Comparison of ENCODE assay signal across 8 cellular contexts in the genomic region with DNA sequence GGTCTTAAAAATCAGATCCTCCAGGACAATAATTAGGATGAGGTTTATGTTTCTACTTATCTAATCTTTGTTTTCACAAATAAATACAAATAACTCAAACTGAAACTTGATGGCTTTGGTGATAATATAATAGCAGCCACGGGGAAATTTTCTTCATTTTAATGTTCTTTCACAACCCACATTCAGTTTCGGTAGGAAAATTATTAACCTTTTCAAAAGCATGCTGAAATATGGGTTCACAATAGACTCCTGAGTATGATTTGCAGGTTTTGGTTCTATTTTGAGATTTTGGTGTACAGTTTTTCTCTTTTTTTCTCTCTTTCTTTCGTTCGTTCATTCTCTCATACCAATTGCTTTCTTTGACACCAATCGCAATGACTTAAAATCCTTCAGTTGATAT.
DNase-seq lines count a peak whose midpoint lies in the region; ATAC-seq, FAIRE-seq and TF ChIP-seq lines count a peak whose summit lies in the region.
"Not testable (repeated sequence)": the region's sequence is repeated elsewhere in the genome, so short reads cannot be mapped to it uniquely, and the experiment has no call there.

No MANE protein-coding gene starts in this region.

- not testable (repeated sequence) for TF ChIP-seq CTCF in A549 (IDR thresholded peaks at IDR 0.05)

- TF ChIP-seq RAD21 in A549 (conservative IDR thresholded peaks at IDR 0.05 in 1 of 2, IDR thresholded peaks at IDR 0.05 in 1 of 2), result not testable (repeated sequence)

- TF ChIP-seq POLR2A in A549 (IDR thresholded peaks at IDR 0.05; ENCODE audit: low read length), result not testable (repeated sequence)

- POLR2A ChIA-PET in A549 (lab: Yijun Ruan, JAX), result not testable (repeated sequence)

- not testable (repeated sequence) for ATAC-seq in A549
- ATAC-seq in GM18868 (IDR thresholded peaks at IDR 0.05; ENCODE audit: unreplicated experiment) (peak; percentile 54), GM19395 (IDR thresholded peaks at IDR 0.05; ENCODE audit: unreplicated experiment) (peak; percentile 72), GM21576 (IDR thresholded peaks at IDR 0.05; ENCODE audit: unreplicated experiment) (peak; percentile 62), HG02798 (IDR thresholded peaks at IDR 0.05; ENCODE audit: poor library complexity, unreplicated experiment) (peak; percentile 67), HG03064 (IDR thresholded peaks at IDR 0.05; ENCODE audit: low read depth, unreplicated experiment) (peak; percentile 70), HG03432 (IDR thresholded peaks at IDR 0.05; ENCODE audit: unreplicated experiment) (peak; percentile 82)
- peak; percentile 5 to 8 for ATAC-seq in activated CD4-positive, CD25-positive, alpha-beta regulatory T cell treated with anti-CD3 and anti-CD28 coated beads, Interleukin-2, amount 50 U/mL, for 24 hours

- CTCF ChIA-PET in A549 (lab: Yijun Ruan, JAX), result not testable (repeated sequence)

- not testable (repeated sequence) for H3K9me3 ChIP-seq in A549

- not testable (repeated sequence) for H3K4me3 ChIP-seq in A549

- H3K4me1 ChIP-seq in A549, result not testable (repeated sequence)

- H3K27ac ChIP-seq in A549, result not testable (repeated sequence)

- peak overlapping the region; percentile 47; the same call in 1 of the 3 replicates for H3K4me2 ChIP-seq in A549

- TF ChIP-seq EP300 in A549 (IDR thresholded peaks at IDR 0.05), result not testable (repeated sequence)

- 42% methylated on average over 3 of the region's 5 CpGs for WGBS in A549 (ENCODE audit: missing lambda C conversion rate)

- not testable (repeated sequence) for DNase-seq in A549 (ENCODE audit: low read depth in 1 of 2, low spot score in 1 of 2)

- FAIRE-seq in A549 (lab: Jason Lieb, UNC), result not testable (repeated sequence)
